Comparison of ENCODE assay signal across 33 cellular contexts in the genomic region with DNA sequence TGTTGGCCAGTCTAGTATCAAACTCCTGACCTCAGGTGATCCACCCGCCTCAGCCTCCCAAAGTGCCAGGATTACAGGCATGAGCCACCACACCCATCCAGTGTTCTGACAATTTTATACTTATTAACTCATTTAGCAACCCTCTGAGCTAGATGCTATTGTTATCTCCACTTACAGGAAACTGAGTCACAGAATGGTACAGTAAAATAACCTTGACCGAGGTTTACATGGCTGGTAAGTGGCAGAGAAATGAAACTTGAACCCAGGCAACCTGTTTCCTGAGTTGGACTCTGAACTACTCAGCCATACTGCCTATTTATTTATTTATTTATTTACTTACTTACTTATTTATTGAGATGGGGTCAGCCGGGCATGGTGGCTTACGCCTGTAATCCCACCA. TPM values are rescaled to one million over a fixed set of nuclear protein-coding genes. Genes with fewer than 3 reads are reported as not detected.
"Had no signal": no experiment of that assay in that cellular context is flagged by ENCODE, and none has a peak within 500 bp of the region (broad histone marks: within the 10 kb centered on the region; RNA-seq: fewer than 3 reads in every experiment).

No MANE protein-coding gene starts in this region.

- DNase-seq: colonic mucosa; cortex of kidney; dorsolateral prefrontal cortex; effector CD4-positive, alpha-beta T cell; effector memory CD4-positive, alpha-beta T cell; erythroblast; esophagus squamous epithelium; foreskin fibroblast; foreskin melanocyte; gastrocnemius medialis; glutamatergic neuron; head of caudate nucleus; heart right ventricle; hippocampal formation; left cardiac atrium; left lung; left ventricle myocardium superior; lower lobe of right lung; mesenchymal stem cell; mucosa of descending colon; naive B cell had no signal

- H3K9me3 ChIP-seq: colonic mucosa, esophagus squamous epithelium, gastrocnemius medialis, heart right ventricle, left lung, lower lobe of right lung, mucosa of descending colon had no signal

- H3K4me3 ChIP-seq: colonic mucosa, dorsolateral prefrontal cortex, esophagus squamous epithelium, gastrocnemius medialis, heart right ventricle, left lung, lower lobe of right lung, mucosa of descending colon had no signal

- H3K4me1 Mint-ChIP-seq: mesothelial cell of epicardium had no signal

- ATAC-seq: esophagus mucosa, gastrocnemius medialis, heart right ventricle, left cardiac atrium, left lung, left ventricle myocardium superior, lower lobe of right lung, mucosa of descending colon had no signal

- H3K27me3 ChIP-seq: colonic mucosa had no signal

- H3K36me3 ChIP-seq: colonic mucosa, esophagus squamous epithelium, gastrocnemius medialis, heart right ventricle, left lung, lower lobe of right lung had no signal

- H3K27ac Mint-ChIP-seq: dendritic cell treated with granulocyte-macrophage colony-stimulating factor and Interleukin-4, amounts not matched to agents 40 ng/mL and 50 ng/mL, for 4 days; mesothelial cell of epicardium; naive B cell had no signal

- H3K36me3 Mint-ChIP-seq: mesothelial cell of epicardium, naive B cell had no signal

- H3K9me3 Mint-ChIP-seq: dendritic cell treated with granulocyte-macrophage colony-stimulating factor and Interleukin-4, amounts not matched to agents 40 ng/mL and 50 ng/mL, for 4 days; mesothelial cell of epicardium had no signal

- H3K4me3 Mint-ChIP-seq: dendritic cell treated with granulocyte-macrophage colony-stimulating factor and Interleukin-4, amounts not matched to agents 40 ng/mL and 50 ng/mL, for 4 days; mesothelial cell of epicardium; naive B cell had no signal

- H3K27ac ChIP-seq: colonic mucosa, dorsolateral prefrontal cortex, epithelial cell of prostate, esophagus squamous epithelium, gastrocnemius medialis, heart right ventricle, left lung, lower lobe of right lung had no signal

- FAIRE-seq: islet of Langerhans, keratinocyte had no signal

- H3K4me1 ChIP-seq: colonic mucosa, esophagus squamous epithelium, gastrocnemius medialis had no signal

RNA-seq across cellular contexts. Expression of gene SIGLEC1, which starts 6.6 kb away (rescaled TPM):
- total RNA-seq: glomerular endothelial cell, kidney epithelial cell, lung microvascular endothelial cell had no signal
- polyA plus RNA-seq: keratinocyte had no signal

RNA-seq across cellular contexts. Expression of gene HSPA12B, which starts 13.4 kb away (rescaled TPM):
- total RNA-seq: myocyte had no signal
- polyA plus RNA-seq: keratinocyte had no signal

RNA-seq across cellular contexts. Expression of gene ADAM33, which starts 37.2 kb away (rescaled TPM):
- total RNA-seq: glomerular endothelial cell had no signal
- polyA plus RNA-seq: keratinocyte had no signal

RNA-seq across cellular contexts. Expression of gene GFRA4, which starts 55.8 kb away (rescaled TPM):
- total RNA-seq: colonic mucosa, esophagus mucosa, esophagus squamous epithelium, gastrocnemius medialis, glomerular endothelial cell, heart right ventricle, kidney epithelial cell, left cardiac atrium, left lung, left ventricle myocardium superior, lower leg skin, lower lobe of right lung, lung microvascular endothelial cell, mesenteric fat pad, mesothelial cell of epicardium, mucosa of descending colon, myocyte had no signal
- polyA plus RNA-seq: heart right ventricle, keratinocyte had no signal
